16 cellular contexts compared by ENCODE assay signal in the genomic region with DNA sequence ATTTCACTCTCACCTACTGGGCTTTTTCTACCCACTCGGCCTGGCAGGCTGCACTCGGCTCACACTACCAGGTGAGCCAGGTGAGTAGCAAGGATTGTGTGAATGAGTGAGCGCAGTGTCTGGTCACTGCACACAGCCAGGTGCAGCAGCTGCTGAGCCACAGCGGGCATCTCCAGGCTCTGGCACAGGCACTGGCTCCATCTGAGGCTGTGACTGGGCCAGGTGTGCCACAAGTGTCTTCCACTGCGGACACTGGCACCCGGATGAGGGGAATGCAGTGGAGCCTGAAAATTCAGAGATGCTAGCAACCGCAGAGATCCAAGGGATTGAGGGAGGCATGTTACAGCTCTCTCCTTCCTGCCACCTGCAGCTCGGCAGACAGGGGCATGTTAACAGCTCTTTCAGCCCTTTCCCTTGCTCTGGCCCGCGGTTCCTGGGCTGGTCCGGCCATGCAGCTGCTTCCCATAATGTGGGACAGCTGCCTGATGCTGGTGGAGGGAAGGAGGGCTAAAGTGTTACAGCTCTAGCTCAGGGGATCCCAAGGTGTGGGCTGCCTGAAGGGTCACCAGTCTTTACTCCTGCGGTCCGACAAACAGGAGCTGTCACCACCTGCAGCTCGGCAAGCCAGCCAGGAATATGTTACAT.
"Had no signal": no experiment of that assay in that cellular context is flagged by ENCODE, and none has a peak within 500 bp of the region (broad histone marks: within the 10 kb centered on the region; RNA-seq: fewer than 3 reads in every experiment).

No MANE protein-coding gene starts in this region.

- H3K36me3 ChIP-seq: esophagus squamous epithelium, gastroesophageal sphincter, ovary, right atrium auricular region, sigmoid colon, thyroid gland, uterus had no signal

- H3K4me3 ChIP-seq: esophagus squamous epithelium, gastroesophageal sphincter, ovary, right atrium auricular region, sigmoid colon, skin epidermis, thyroid gland, uterus had no signal

- H3K27ac ChIP-seq: esophagus squamous epithelium, gastroesophageal sphincter, ovary, right atrium auricular region, sigmoid colon, skin epidermis, thyroid gland, uterus had no signal

- H3K4me1 ChIP-seq: esophagus squamous epithelium, gastroesophageal sphincter, right atrium auricular region, sigmoid colon, thyroid gland, uterus had no signal

- FAIRE-seq: keratinocyte had no signal

- DNase-seq: effector memory CD4-positive, alpha-beta T cell; esophagus squamous epithelium; foreskin fibroblast; glutamatergic neuron; natural killer cell; nucleus accumbens; ovary; sigmoid colon; stimulated activated CD4-positive, alpha-beta T cell treated with anti-CD3 and anti-CD28 coated beads, Interleukin-12 subunit alpha, Interleukin-12 subunit beta, amount 100 ng/mL, for 4 hours; stimulated activated naive CD4-positive, alpha-beta T cell treated with Interleukin-2 at 50 U/mL for 16 hours; thyroid gland; uterus had no signal

- H3K9me3 ChIP-seq: gastroesophageal sphincter, ovary, right atrium auricular region, sigmoid colon, uterus had no signal

- H3K27me3 ChIP-seq: esophagus squamous epithelium, gastroesophageal sphincter, ovary, right atrium auricular region, sigmoid colon, thyroid gland, uterus had no signal

- ATAC-seq: gastroesophageal sphincter, natural killer cell had no signal
